ENCODE assay signal across 1 cellular context in the genomic region with DNA sequence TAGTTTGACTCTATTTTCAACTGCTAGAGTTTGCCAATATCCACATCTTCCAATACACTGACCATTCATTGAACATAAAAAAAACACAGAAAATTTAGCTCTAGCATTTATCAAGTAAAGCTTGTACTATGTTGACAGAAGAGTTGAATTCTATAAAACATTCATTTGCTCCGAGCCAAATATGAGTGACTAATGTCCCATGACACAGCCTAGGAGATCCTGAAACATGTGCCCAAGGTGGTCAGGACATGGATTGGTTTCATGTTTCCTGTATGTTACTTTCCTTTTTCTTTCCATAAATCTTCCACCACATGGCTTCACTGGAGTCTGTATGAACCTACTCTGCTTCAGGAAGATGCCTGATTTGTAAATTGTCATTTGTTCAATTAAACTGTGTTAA.
TF ChIP-seq lines count a peak whose summit lies in the region.

No MANE protein-coding gene starts in this region.

TF ChIP-seq in K562, 482 proteins besides CTCF, POLR2A, EP300 and RAD21 (continued from another document):
- TF ChIP-seq, protein P1, sequence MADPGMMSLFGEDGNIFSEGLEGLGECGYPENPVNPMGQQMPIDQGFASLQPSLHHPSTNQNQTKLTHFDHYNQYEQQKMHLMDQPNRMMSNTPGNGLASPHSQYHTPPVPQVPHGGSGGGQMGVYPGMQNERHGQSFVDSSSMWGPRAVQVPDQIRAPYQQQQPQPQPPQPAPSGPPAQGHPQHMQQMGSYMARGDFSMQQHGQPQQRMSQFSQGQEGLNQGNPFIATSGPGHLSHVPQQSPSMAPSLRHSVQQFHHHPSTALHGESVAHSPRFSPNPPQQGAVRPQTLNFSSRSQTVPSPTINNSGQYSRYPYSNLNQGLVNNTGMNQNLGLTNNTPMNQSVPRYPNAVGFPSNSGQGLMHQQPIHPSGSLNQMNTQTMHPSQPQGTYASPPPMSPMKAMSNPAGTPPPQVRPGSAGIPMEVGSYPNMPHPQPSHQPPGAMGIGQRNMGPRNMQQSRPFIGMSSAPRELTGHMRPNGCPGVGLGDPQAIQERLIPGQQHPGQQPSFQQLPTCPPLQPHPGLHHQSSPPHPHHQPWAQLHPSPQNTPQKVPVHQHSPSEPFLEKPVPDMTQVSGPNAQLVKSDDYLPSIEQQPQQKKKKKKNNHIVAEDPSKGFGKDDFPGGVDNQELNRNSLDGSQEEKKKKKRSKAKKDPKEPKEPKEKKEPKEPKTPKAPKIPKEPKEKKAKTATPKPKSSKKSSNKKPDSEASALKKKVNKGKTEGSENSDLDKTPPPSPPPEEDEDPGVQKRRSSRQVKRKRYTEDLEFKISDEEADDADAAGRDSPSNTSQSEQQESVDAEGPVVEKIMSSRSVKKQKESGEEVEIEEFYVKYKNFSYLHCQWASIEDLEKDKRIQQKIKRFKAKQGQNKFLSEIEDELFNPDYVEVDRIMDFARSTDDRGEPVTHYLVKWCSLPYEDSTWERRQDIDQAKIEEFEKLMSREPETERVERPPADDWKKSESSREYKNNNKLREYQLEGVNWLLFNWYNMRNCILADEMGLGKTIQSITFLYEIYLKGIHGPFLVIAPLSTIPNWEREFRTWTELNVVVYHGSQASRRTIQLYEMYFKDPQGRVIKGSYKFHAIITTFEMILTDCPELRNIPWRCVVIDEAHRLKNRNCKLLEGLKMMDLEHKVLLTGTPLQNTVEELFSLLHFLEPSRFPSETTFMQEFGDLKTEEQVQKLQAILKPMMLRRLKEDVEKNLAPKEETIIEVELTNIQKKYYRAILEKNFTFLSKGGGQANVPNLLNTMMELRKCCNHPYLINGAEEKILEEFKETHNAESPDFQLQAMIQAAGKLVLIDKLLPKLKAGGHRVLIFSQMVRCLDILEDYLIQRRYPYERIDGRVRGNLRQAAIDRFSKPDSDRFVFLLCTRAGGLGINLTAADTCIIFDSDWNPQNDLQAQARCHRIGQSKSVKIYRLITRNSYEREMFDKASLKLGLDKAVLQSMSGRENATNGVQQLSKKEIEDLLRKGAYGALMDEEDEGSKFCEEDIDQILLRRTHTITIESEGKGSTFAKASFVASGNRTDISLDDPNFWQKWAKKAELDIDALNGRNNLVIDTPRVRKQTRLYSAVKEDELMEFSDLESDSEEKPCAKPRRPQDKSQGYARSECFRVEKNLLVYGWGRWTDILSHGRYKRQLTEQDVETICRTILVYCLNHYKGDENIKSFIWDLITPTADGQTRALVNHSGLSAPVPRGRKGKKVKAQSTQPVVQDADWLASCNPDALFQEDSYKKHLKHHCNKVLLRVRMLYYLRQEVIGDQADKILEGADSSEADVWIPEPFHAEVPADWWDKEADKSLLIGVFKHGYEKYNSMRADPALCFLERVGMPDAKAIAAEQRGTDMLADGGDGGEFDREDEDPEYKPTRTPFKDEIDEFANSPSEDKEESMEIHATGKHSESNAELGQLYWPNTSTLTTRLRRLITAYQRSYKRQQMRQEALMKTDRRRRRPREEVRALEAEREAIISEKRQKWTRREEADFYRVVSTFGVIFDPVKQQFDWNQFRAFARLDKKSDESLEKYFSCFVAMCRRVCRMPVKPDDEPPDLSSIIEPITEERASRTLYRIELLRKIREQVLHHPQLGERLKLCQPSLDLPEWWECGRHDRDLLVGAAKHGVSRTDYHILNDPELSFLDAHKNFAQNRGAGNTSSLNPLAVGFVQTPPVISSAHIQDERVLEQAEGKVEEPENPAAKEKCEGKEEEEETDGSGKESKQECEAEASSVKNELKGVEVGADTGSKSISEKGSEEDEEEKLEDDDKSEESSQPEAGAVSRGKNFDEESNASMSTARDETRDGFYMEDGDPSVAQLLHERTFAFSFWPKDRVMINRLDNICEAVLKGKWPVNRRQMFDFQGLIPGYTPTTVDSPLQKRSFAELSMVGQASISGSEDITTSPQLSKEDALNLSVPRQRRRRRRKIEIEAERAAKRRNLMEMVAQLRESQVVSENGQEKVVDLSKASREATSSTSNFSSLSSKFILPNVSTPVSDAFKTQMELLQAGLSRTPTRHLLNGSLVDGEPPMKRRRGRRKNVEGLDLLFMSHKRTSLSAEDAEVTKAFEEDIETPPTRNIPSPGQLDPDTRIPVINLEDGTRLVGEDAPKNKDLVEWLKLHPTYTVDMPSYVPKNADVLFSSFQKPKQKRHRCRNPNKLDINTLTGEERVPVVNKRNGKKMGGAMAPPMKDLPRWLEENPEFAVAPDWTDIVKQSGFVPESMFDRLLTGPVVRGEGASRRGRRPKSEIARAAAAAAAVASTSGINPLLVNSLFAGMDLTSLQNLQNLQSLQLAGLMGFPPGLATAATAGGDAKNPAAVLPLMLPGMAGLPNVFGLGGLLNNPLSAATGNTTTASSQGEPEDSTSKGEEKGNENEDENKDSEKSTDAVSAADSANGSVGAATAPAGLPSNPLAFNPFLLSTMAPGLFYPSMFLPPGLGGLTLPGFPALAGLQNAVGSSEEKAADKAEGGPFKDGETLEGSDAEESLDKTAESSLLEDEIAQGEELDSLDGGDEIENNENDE (IDR thresholded peaks at IDR 0.05; ENCODE audit: low read depth, low read length): no peak
- TF ChIP-seq ZNF395 (CRISPR knock-in tag; IDR thresholded peaks at IDR 0.05) (no peak), NFIX (CRISPR knock-in tag; IDR thresholded peaks at IDR 0.05; ENCODE audit: low read depth) (no peak)
- TF ChIP-seq, protein P2, sequence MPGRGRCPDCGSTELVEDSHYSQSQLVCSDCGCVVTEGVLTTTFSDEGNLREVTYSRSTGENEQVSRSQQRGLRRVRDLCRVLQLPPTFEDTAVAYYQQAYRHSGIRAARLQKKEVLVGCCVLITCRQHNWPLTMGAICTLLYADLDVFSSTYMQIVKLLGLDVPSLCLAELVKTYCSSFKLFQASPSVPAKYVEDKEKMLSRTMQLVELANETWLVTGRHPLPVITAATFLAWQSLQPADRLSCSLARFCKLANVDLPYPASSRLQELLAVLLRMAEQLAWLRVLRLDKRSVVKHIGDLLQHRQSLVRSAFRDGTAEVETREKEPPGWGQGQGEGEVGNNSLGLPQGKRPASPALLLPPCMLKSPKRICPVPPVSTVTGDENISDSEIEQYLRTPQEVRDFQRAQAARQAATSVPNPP (IDR thresholded peaks at IDR 0.05; ENCODE audit: borderline replicate concordance, insufficient read depth, insufficient read length): no peak
